ENCODE assay signal across 8 cellular contexts in the genomic region with DNA sequence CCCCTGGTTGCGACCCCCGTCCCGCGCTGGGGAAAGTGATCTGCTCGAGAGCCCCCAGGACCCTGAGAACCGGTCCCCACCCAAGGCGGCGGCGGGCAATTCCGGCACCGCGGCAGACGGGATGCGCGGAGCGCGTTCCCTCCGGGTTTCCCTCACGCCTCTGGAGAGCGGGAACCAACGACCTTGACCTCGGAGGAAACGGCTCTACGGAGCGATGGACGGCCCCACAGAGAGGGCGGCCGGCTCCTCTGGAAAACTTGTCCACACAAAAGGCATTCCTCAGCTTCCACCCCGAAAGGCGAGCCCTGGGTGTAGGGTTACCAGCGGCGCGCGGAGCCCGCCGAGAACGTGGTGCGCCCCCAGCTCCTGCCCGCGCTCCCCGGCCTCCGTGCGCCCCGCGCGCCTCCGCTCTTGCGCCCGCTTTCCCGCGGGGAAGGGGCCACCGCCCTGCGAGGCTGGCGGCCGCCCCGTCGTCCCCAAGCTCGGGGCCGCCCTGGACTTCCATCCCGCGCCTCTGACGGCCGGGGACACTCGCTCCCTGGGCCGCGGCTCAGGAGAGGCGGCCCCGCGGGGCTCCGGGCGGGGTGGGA. TPM values are rescaled to one million over a fixed set of nuclear protein-coding genes. Genes with fewer than 3 reads are reported as not detected.
A peak's percentile ranks its signal among the peaks of the same experiment; 100 is the strongest.
DNase-seq lines count a peak whose midpoint lies in the region; ATAC-seq and TF ChIP-seq lines count a peak whose summit lies in the region.

No MANE protein-coding gene starts in this region.

- peaks cover 62% of the 10 kb centered on the region for H3K27me3 Mint-ChIP-seq in T-helper 17 cell

- H3K36me3 Mint-ChIP-seq in T-helper 17 cell (ENCODE audit: low read depth) = peaks cover 2% of the 10 kb centered on the region

- DNase-seq in AG09309 (ENCODE audit: low read depth) = no peak
- peak; percentile 41 for DNase-seq in cerebellum (ENCODE audit: low spot score)
- DNase-seq in left kidney (ENCODE audit: low read depth, low spot score) = peak; percentile 87
- no peak for DNase-seq in activated gamma-delta T cell (lab: John Stamatoyannopoulos, UW)
- no peak for DNase-seq in T-helper 17 cell

- peak; percentile 19 for ATAC-seq in HG02642 (IDR thresholded peaks at IDR 0.05; ENCODE audit: poor library complexity, unreplicated experiment)
- no peak for ATAC-seq in T-helper 17 cell
- no peak for ATAC-seq in HG02884 (IDR thresholded peaks at IDR 0.05; ENCODE audit: unreplicated experiment)

- H3K27me3 ChIP-seq in subcutaneous abdominal adipose tissue (ENCODE audit: control insufficient read depth in 5 of 5, insufficient read depth in 4 of 5, low read length in 5 of 5) = no peaks in the 10 kb centered on the region

- H3K4me1 Mint-ChIP-seq in T-helper 17 cell = peaks cover 9% of the 10 kb centered on the region

- TF ChIP-seq CTCF in AG09309 (IDR thresholded peaks at IDR 0.05; ENCODE audit: control insufficient read depth, insufficient read depth, low read depth, low read length, missing control alignments) = no peak

- peak overlapping the region; percentile 62 for H3K4me3 ChIP-seq in AG09309 (ENCODE audit: control insufficient read depth, low read depth, low read length)
- peak overlapping the region; percentile 73 to 85 (median 76) for H3K4me3 ChIP-seq in subcutaneous abdominal adipose tissue (ENCODE audit: low read depth in 1 of 5, low read length in 5 of 5)

- peak overlapping the region in 4 of 5 donors; percentile 61 to 77 (median 70) for H3K9ac ChIP-seq in subcutaneous abdominal adipose tissue (ENCODE audit: low read length in 5 of 5)

- H3K36me3 ChIP-seq in subcutaneous abdominal adipose tissue (ENCODE audit: control insufficient read depth in 5 of 5, insufficient read depth in 5 of 5, low read length in 5 of 5) = peaks cover 0 to 13% (median 10%) of the 10 kb centered on the region in 5 donors

- H3K9me3 ChIP-seq in subcutaneous abdominal adipose tissue (ENCODE audit: control insufficient read depth in 5 of 5, low read length in 5 of 5) (no peaks in the 10 kb centered on the region), T-helper 17 cell (ENCODE audit: control insufficient read depth, low read length, poor library complexity, severe bottlenecking) (no peaks in the 10 kb centered on the region)

- H3K4me1 ChIP-seq in subcutaneous abdominal adipose tissue (ENCODE audit: control insufficient read depth in 5 of 5, insufficient read depth in 5 of 5, low read length in 5 of 5) = peaks cover 0 to 21% (median 16%) of the 10 kb centered on the region in 5 donors

- H3K4me3 Mint-ChIP-seq in T-helper 17 cell = no peak overlapping the region

- peak overlapping the region; percentile 57 for H3K27ac ChIP-seq in subcutaneous abdominal adipose tissue (ENCODE audit: low read depth, low read length)

- H3K27ac Mint-ChIP-seq in T-helper 17 cell = no peak overlapping the region

RNA-seq across cellular contexts. Expression of a gene that starts 0.4 kb away (rescaled TPM):
- total RNA-seq in cerebellum (8.2 TPM), T-helper 17 cell (under 1 TPM; 0.05 to 0.08 TPM)

Comparison
In these comparisons a context has a peak if more than half of its experiments do, and no peak if none do; other contexts are left out.
1. DNase-seq: peak in cerebellum (single experiment) and left kidney (single experiment); none in AG09309 (single experiment), activated gamma-delta T cell (single experiment) and T-helper 17 cell (0 of 3).